Comparison of ENCODE assay signal across 9 cellular contexts in genomic region chr1:2301607-2302291, GRCh38.
DNase-seq lines count a peak whose midpoint lies in the region; ATAC-seq and TF ChIP-seq lines count a peak whose summit lies in the region.
"Had no signal": no experiment of that assay in that cellular context is flagged by ENCODE, and none has a peak within 500 bp of the region (broad histone marks: within the 10 kb centered on the region; RNA-seq: fewer than 3 reads in every experiment).

No MANE protein-coding gene starts in this region.

- no peaks in the 10 kb centered on the region for H3K9me3 Mint-ChIP-seq in activated CD4-positive, alpha-beta T cell treated with anti-CD3 and anti-CD28 coated beads for 36 hours (ENCODE audit: low read depth)
- H3K9me3 Mint-ChIP-seq in activated CD4-positive, alpha-beta memory T cell treated with anti-CD3 and anti-CD28 coated beads for 36 hours: no peaks in the 10 kb centered on the region
- peaks cover 16% of the 10 kb centered on the region for H3K9me3 Mint-ChIP-seq in glutamatergic neuron (ENCODE audit: unreplicated experiment)

- H3K4me1 Mint-ChIP-seq in activated CD4-positive, alpha-beta T cell treated with anti-CD3 and anti-CD28 coated beads for 36 hours: peaks cover 52% of the 10 kb centered on the region
- peaks cover 48% of the 10 kb centered on the region for H3K4me1 Mint-ChIP-seq in activated CD4-positive, alpha-beta memory T cell treated with anti-CD3 and anti-CD28 coated beads for 36 hours (ENCODE audit: low read depth)
- peaks cover 11% of the 10 kb centered on the region for H3K4me1 Mint-ChIP-seq in glutamatergic neuron (ENCODE audit: low read depth, unreplicated experiment)

- H3K9me3 ChIP-seq in stomach (no peaks in the 10 kb centered on the region), smooth muscle cell (replicated peaks; ENCODE audit: low read depth) (no peaks in the 10 kb centered on the region)

- no peaks in the 10 kb centered on the region for H3F3A ChIP-seq in smooth muscle cell (ENCODE audit: low read depth)

- POLR2A ChIA-PET in activated CD4-positive, alpha-beta T cell treated with anti-CD3 and anti-CD28 coated beads for 36 hours (lab: Charles Lee): interaction anchor here (0.5 to 2.7 kb wide), 8 partner anchors 10 to 138 kb away, joined by 3 to 19 read pairs (median 4); no protein-coding TSS in a partner anchor
- POLR2A ChIA-PET in activated CD4-positive, alpha-beta memory T cell treated with anti-CD3 and anti-CD28 coated beads for 36 hours (lab: Charles Lee): interaction anchor here (0.7 to 3.7 kb wide), 9 partner anchors 10 to 225 kb away, joined by 3 to 53 read pairs (median 4); partner anchors contain the start of gene PANK4

- no peak for DNase-seq in activated CD4-positive, alpha-beta T cell treated with anti-CD3 and anti-CD28 coated beads for 36 hours
- DNase-seq in activated CD4-positive, alpha-beta T cell treated with anti-CD3 and anti-CD28 coated beads for 1 hour: no peak
- peak; percentile 25 for DNase-seq in activated CD4-positive, alpha-beta memory T cell treated with anti-CD3 and anti-CD28 coated beads for 36 hours
- DNase-seq in glutamatergic neuron (no peak), stomach (no peak), putamen (ENCODE audit: low spot score) (no peak), NCI-H1436 treated with DMSO at 0.1 percent for 48 hours (lab: John Stamatoyannopoulos, UW) (no peak), smooth muscle cell (lab: John Stamatoyannopoulos, UW; ENCODE audit: unreplicated experiment) (no peak)
- DNase-seq: 8988T had no signal

- H3K36me3 ChIP-seq in stomach: peaks cover 35 to 49% (median 43%) of the 10 kb centered on the region in 4 donors
- H3K36me3 ChIP-seq in smooth muscle cell (ENCODE audit: low read depth): no peaks in the 10 kb centered on the region

- no peak for TF ChIP-seq EP300 in stomach (IDR thresholded peaks at IDR 0.05)

- peak overlapping the region; percentile 57 to 90 (median 83) for H3K27ac ChIP-seq in stomach
- H3K27ac ChIP-seq in smooth muscle cell (ENCODE audit: low read depth): no peak overlapping the region

- CTCF ChIA-PET in activated CD4-positive, alpha-beta T cell treated with anti-CD3 and anti-CD28 coated beads for 36 hours (lab: Charles Lee): interaction anchor here (0.7 to 1.3 kb wide), 4 partner anchors 10 to 107 kb away, joined by 3 to 4 read pairs (median 3); partner anchors contain the start of gene FAAP20
- CTCF ChIA-PET in activated CD4-positive, alpha-beta memory T cell treated with anti-CD3 and anti-CD28 coated beads for 36 hours (lab: Charles Lee): interaction anchor here (0.8 to 2.9 kb wide), 9 partner anchors 10 to 107 kb away, joined by 3 to 19 read pairs (median 4); partner anchors contain the start of gene FAAP20

- H3K4me3 ChIP-seq in stomach (peak overlapping the region in 2 of 4 donors; percentile 4 to 32), smooth muscle cell (no peak overlapping the region)

- 75 to 82% (median 82%) methylated on average over 12 to 17 of the region's 17 CpGs for WGBS in stomach, 5 donors
- WGBS in smooth muscle cell (ENCODE audit: low lambda C conversion rate): 94% methylated on average over 17 of the region's 17 CpGs

- H3K36me3 Mint-ChIP-seq in activated CD4-positive, alpha-beta T cell treated with anti-CD3 and anti-CD28 coated beads for 36 hours (ENCODE audit: low read depth): peaks cover 22% of the 10 kb centered on the region
- H3K36me3 Mint-ChIP-seq in activated CD4-positive, alpha-beta memory T cell treated with anti-CD3 and anti-CD28 coated beads for 36 hours: peaks cover 23% of the 10 kb centered on the region
- H3K36me3 Mint-ChIP-seq in glutamatergic neuron (ENCODE audit: unreplicated experiment): no peaks in the 10 kb centered on the region

- no peaks in the 10 kb centered on the region for H3K27me3 ChIP-seq in stomach
- H3K27me3 ChIP-seq in smooth muscle cell (ENCODE audit: low read depth): no peaks in the 10 kb centered on the region

- H3K27me3 Mint-ChIP-seq in activated CD4-positive, alpha-beta T cell treated with anti-CD3 and anti-CD28 coated beads for 36 hours: no peaks in the 10 kb centered on the region
- H3K27me3 Mint-ChIP-seq in activated CD4-positive, alpha-beta memory T cell treated with anti-CD3 and anti-CD28 coated beads for 36 hours: no peaks in the 10 kb centered on the region
- H3K27me3 Mint-ChIP-seq in glutamatergic neuron (ENCODE audit: unreplicated experiment): peaks cover 16% of the 10 kb centered on the region

- intact Hi-C loops in activated CD4-positive, alpha-beta T cell treated with anti-CD3 and anti-CD28 coated beads for 36 hours (cut with DNase I, micrococcal nuclease): loop anchor here (1.0 to 5.0 kb wide), 8 partner anchors 13 to 246 kb away; no protein-coding TSS in a partner anchor
- intact Hi-C loops in activated CD4-positive, alpha-beta memory T cell treated with anti-CD3 and anti-CD28 coated beads for 36 hours (cut with micrococcal nuclease): loop anchor here (1.0 to 5.0 kb wide), 5 partner anchors 14 to 277 kb away; no protein-coding TSS in a partner anchor
- intact Hi-C loops in stomach (cut with DNase I; ENCODE audit: low total_unique reads): loop anchor here (10.0 kb wide), 1 partner anchor 97 kb away; no protein-coding TSS in a partner anchor

- H3K4me3 Mint-ChIP-seq in activated CD4-positive, alpha-beta T cell treated with anti-CD3 and anti-CD28 coated beads for 36 hours: peak overlapping the region; percentile 79
- peak overlapping the region; percentile 75 for H3K4me3 Mint-ChIP-seq in activated CD4-positive, alpha-beta memory T cell treated with anti-CD3 and anti-CD28 coated beads for 36 hours
- no peak overlapping the region for H3K4me3 Mint-ChIP-seq in glutamatergic neuron (ENCODE audit: unreplicated experiment)

- TF ChIP-seq CTCF in glutamatergic neuron (IDR thresholded peaks at IDR 0.05; ENCODE audit: partially characterized antibody, unreplicated experiment) (no peak), stomach (IDR thresholded peaks at IDR 0.05) (no peak), smooth muscle cell (IDR thresholded peaks at IDR 0.05; ENCODE audit: borderline replicate concordance, insufficient read depth, poor library complexity, severe bottlenecking) (no peak)

- no peak overlapping the region for H2AFZ ChIP-seq in smooth muscle cell (ENCODE audit: low read depth)

- peaks cover 71% of the 10 kb centered on the region for H3K79me2 ChIP-seq in smooth muscle cell (ENCODE audit: low read depth)

- no peak overlapping the region for H3K9ac ChIP-seq in smooth muscle cell (ENCODE audit: low read depth)

- H3K4me1 ChIP-seq in stomach: peaks cover 32 to 86% (median 63%) of the 10 kb centered on the region in 4 donors
- H3K4me1 ChIP-seq in smooth muscle cell (ENCODE audit: low read depth): no peaks in the 10 kb centered on the region

- H3K4me2 ChIP-seq in smooth muscle cell: no peak overlapping the region

- ATAC-seq in activated CD4-positive, alpha-beta T cell treated with anti-CD3 and anti-CD28 coated beads for 36 hours: no peak

- H4K20me1 ChIP-seq in smooth muscle cell (ENCODE audit: low read depth): peaks cover 86% of the 10 kb centered on the region

- TF ChIP-seq POLR2A in stomach (IDR thresholded peaks at IDR 0.05): no peak

- peak overlapping the region; percentile 95 for H3K27ac Mint-ChIP-seq in activated CD4-positive, alpha-beta T cell treated with anti-CD3 and anti-CD28 coated beads for 36 hours
- H3K27ac Mint-ChIP-seq in activated CD4-positive, alpha-beta memory T cell treated with anti-CD3 and anti-CD28 coated beads for 36 hours: peak overlapping the region; percentile 98
- peak overlapping the region; percentile 38 for H3K27ac Mint-ChIP-seq in glutamatergic neuron (ENCODE audit: unreplicated experiment)

Comparison
In these comparisons a context has a peak if more than half of its experiments do, and no peak if none do; other contexts are left out.
1. H3K27ac Mint-ChIP-seq: peak in every context shown above with its lines; median percentile 98 in activated CD4-positive, alpha-beta memory T cell treated with anti-CD3 and anti-CD28 coated beads for 36 hours; 95 in activated CD4-positive, alpha-beta T cell treated with anti-CD3 and anti-CD28 coated beads for 36 hours; 38 in glutamatergic neuron.